ENCODE assay signal across 1 cellular context in the genomic region with DNA sequence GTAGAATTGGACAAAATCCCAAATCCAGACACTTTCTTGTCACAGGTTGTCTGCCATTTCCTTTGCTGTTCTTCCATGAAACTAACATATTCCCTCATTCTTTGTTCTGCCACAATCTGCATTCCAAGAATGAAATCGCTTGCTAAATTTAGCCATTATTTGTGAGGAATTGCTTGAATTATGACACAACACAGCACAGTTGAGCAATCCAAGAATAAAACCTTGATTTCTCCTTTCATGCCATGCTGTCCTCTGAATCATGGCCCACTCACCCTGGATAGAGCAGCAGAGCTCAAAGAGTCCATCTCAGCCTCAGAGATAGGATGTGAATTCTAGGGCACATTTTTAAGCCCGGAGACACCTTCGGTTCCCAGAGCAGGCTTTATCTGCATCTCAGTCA.
TF ChIP-seq lines count a peak whose summit lies in the region.

No MANE protein-coding gene starts in this region.

TF ChIP-seq in GM12891, 5 proteins besides CTCF, POLR2A, EP300 and RAD21 (continued from another document):
- no peak for TF ChIP-seq POU2F2 (IDR thresholded peaks at IDR 0.05; ENCODE audit: low read depth, low read length)
- no peak for TF ChIP-seq POLR2AphosphoS5 (IDR thresholded peaks at IDR 0.05; ENCODE audit: low read depth, low read length)
